In the genomic region with DNA sequence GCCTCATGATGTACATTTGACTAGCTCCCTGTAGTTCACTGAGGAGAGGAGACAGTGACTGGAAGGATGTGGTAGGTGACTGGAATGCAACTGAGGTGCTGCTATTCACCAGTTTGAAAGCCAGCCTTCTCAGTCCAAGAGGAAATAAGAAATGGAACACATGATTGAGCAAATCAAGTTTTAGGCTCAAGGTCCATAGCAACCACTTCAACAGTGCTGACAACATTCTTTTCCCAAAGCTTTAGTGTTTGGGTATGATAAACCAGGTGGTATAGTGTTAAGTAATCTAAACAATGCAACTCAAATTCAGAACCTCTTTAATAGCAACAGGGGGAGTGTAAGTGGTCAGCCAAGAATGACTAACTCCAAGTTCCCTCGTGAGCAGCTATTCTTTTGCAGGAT, we compare ENCODE assay signal across 10 cellular contexts. TPM values are rescaled to one million over a fixed set of nuclear protein-coding genes. Genes with fewer than 3 reads are reported as not detected.
DNase-seq lines count a peak whose midpoint lies in the region; ATAC-seq and TF ChIP-seq lines count a peak whose summit lies in the region.
"Had no signal": no experiment of that assay in that cellular context is flagged by ENCODE, and none has a peak within 500 bp of the region (broad histone marks: within the 10 kb centered on the region; RNA-seq: fewer than 3 reads in every experiment).

No MANE protein-coding gene starts in this region.

- H3K4me3 Mint-ChIP-seq in stimulated activated naive CD8-positive, alpha-beta T cell treated with anti-CD3 and anti-CD28 coated beads, Interleukin-15, amount 100 ng/mL, for 72 hours: no peak overlapping the region
- no peak overlapping the region for H3K4me3 Mint-ChIP-seq in CD4-positive, alpha-beta T cell

- H3K27me3 Mint-ChIP-seq in stimulated activated naive CD8-positive, alpha-beta T cell treated with anti-CD3 and anti-CD28 coated beads, Interleukin-15, amount 100 ng/mL, for 72 hours: no peaks in the 10 kb centered on the region
- no peaks in the 10 kb centered on the region for H3K27me3 Mint-ChIP-seq in CD4-positive, alpha-beta T cell

- no peak for TF ChIP-seq POLR2A in right lobe of liver (IDR thresholded peaks at IDR 0.05)

- ATAC-seq in stimulated activated naive CD8-positive, alpha-beta T cell treated with anti-CD3 and anti-CD28 coated beads, Interleukin-15, Interleukin-2, amounts not matched to agents 100 U/mL and 50 U/mL, for 24 hours: peak; percentile 37
- no peak for ATAC-seq in stimulated activated naive CD8-positive, alpha-beta T cell treated with anti-CD3 and anti-CD28 coated beads, Interleukin-15, amount 100 ng/mL, for 72 hours
- ATAC-seq in right lobe of liver (peak; percentile 43 to 81 (median 68)), aorta (ENCODE audit: low FRiP score) (peak; percentile 53)
- no peak for ATAC-seq in CD4-positive, alpha-beta T cell (ENCODE audit: poor library complexity)

- H3K36me3 Mint-ChIP-seq in CD4-positive, alpha-beta T cell (ENCODE audit: low read depth): no peaks in the 10 kb centered on the region

- H3K4me3 ChIP-seq in right lobe of liver: no peak overlapping the region
- H3K4me3 ChIP-seq in aorta (ENCODE audit: low read length in 2 of 2): no peak overlapping the region

- intact Hi-C loops in right lobe of liver (cut with DNase I) (no loop called here), aorta (cut with DNase I) (no loop called here)
- intact Hi-C loops in CD4-positive, alpha-beta T cell (cut with DNase I, micrococcal nuclease): no loop called here

- no peak overlapping the region for H3K27ac Mint-ChIP-seq in stimulated activated naive CD8-positive, alpha-beta T cell treated with anti-CD3 and anti-CD28 coated beads, Interleukin-15, amount 100 ng/mL, for 72 hours
- H3K27ac Mint-ChIP-seq in CD4-positive, alpha-beta T cell: no peak overlapping the region

- H3K4me1 Mint-ChIP-seq in stimulated activated naive CD8-positive, alpha-beta T cell treated with anti-CD3 and anti-CD28 coated beads, Interleukin-15, amount 100 ng/mL, for 72 hours: peaks cover 21% of the 10 kb centered on the region
- H3K4me1 Mint-ChIP-seq in CD4-positive, alpha-beta T cell (ENCODE audit: low read depth): peaks cover 3% of the 10 kb centered on the region

- TF ChIP-seq CTCF in right lobe of liver (IDR thresholded peaks at IDR 0.05): no peak
- no peak for TF ChIP-seq CTCF in CD4-positive, alpha-beta T cell (IDR thresholded peaks at IDR 0.05)

- H3K27ac ChIP-seq in right lobe of liver: peak overlapping the region; percentile 16 to 54 (median 37)
- peak overlapping the region in 1 of 2 donors; percentile 47 for H3K27ac ChIP-seq in aorta (ENCODE audit: low read depth in 1 of 2, low read length in 2 of 2)
- no peak overlapping the region for H3K27ac ChIP-seq in CD4-positive, alpha-beta T cell (ENCODE audit: low read depth, low read length)

- H3K4me1 ChIP-seq in right lobe of liver (peaks cover 0 to 25% (median 11%) of the 10 kb centered on the region in 4 donors), aorta (ENCODE audit: control insufficient read depth in 1 of 2, insufficient read depth in 2 of 2, low read length in 2 of 2) (peaks cover 0 to 2% of the 10 kb centered on the region in 2 donors)

- CTCF ChIA-PET in CD4-positive, alpha-beta T cell (lab: Charles Lee): no interaction called here

- no peaks in the 10 kb centered on the region for H3K9me3 Mint-ChIP-seq in stimulated activated naive CD8-positive, alpha-beta T cell treated with anti-CD3 and anti-CD28 coated beads, Interleukin-15, amount 100 ng/mL, for 72 hours
- H3K9me3 Mint-ChIP-seq in CD4-positive, alpha-beta T cell: no peaks in the 10 kb centered on the region

- H3K9me3 ChIP-seq in right lobe of liver (no peaks in the 10 kb centered on the region), aorta (ENCODE audit: control insufficient read depth, low read length) (no peaks in the 10 kb centered on the region)
- no peaks in the 10 kb centered on the region for H3K9me3 ChIP-seq in CD4-positive, alpha-beta T cell (ENCODE audit: control insufficient read depth, low read length)

- H3K36me3 ChIP-seq in right lobe of liver: no peaks in the 10 kb centered on the region
- H3K36me3 ChIP-seq in aorta (ENCODE audit: control insufficient read depth in 1 of 2, insufficient read depth in 2 of 2, low read length in 1 of 2): no peaks in the 10 kb centered on the region

- no peak for DNase-seq in stimulated activated naive CD8-positive, alpha-beta T cell treated with anti-CD3 and anti-CD28 coated beads, Interleukin-15, Interleukin-2, amounts not matched to agents 100 U/mL and 50 U/mL, for 24 hours
- DNase-seq in stimulated activated naive CD8-positive, alpha-beta T cell treated with anti-CD3 and anti-CD28 coated beads, Interleukin-15, amount 100 ng/mL, for 72 hours: no peak
- DNase-seq in dermis microvascular lymphatic vessel endothelial cell (ENCODE audit: low read depth in 2 of 2): peak; percentile 47 to 71
- DNase-seq in right lobe of liver: no peak
- no peak for DNase-seq in aorta
- DNase-seq in CD4-positive, alpha-beta T cell: no peak
- no peak for DNase-seq in NCI-H69 (lab: John Stamatoyannopoulos, UW)
- no peak for DNase-seq in amniotic stem cell (lab: John Stamatoyannopoulos, UW)
- DNase-seq: NCI-H2081 treated with DMSO at 0.1 percent for 48 hours had no signal

- H3K27me3 ChIP-seq in right lobe of liver (no peaks in the 10 kb centered on the region), aorta (ENCODE audit: control insufficient read depth in 1 of 2, insufficient read depth in 2 of 2, low read length in 1 of 2) (no peaks in the 10 kb centered on the region)
- no peaks in the 10 kb centered on the region for H3K27me3 ChIP-seq in CD4-positive, alpha-beta T cell (ENCODE audit: control insufficient read depth, insufficient read depth, low read length)

- POLR2A ChIA-PET in CD4-positive, alpha-beta T cell (lab: Charles Lee): no interaction called here

- 24% methylated on average over 1 of the region's 1 CpG for WGBS in right lobe of liver (ENCODE audit: insufficient coverage, low coverage, low lambda C conversion rate, missing lambda C conversion rate)
- 3 to 4% methylated on average over 1 of the region's 1 CpG for WGBS in aorta, 2 donors

RNA-seq across cellular contexts. Expression of gene ZHX3, which starts 9.2 kb away (rescaled TPM):
- total RNA-seq in dermis microvascular lymphatic vessel endothelial cell: 6.2 and 6.4 TPM in 2 replicates
- total RNA-seq in right lobe of liver: 10 to 100 TPM; 17.6 to 47.4 (median 26.2) TPM
- 10 to 100 TPM; 50.7 to 98.6 TPM for total RNA-seq in aorta
- polyA plus RNA-seq in aorta: 10 to 100 TPM; 11.0 to 26.9 TPM
- total RNA-seq in CD4-positive, alpha-beta T cell: 1 to 10 TPM; 6.6 to 7.6 TPM

RNA-seq across cellular contexts. Expression of gene LPIN3, which starts 32.3 kb away (rescaled TPM):
- total RNA-seq in dermis microvascular lymphatic vessel endothelial cell (0.13 and 0.77 TPM in 2 replicates), right lobe of liver (10 to 100 TPM in 5 of 6 experiments, 1 to 10 TPM in 1; 8.4 to 44.7 (median 23.4) TPM), aorta (10 to 100 TPM; 21.4 to 22.6 TPM)
- polyA plus RNA-seq in aorta: 10 to 100 TPM; 17.3 to 37.0 TPM
- total RNA-seq in CD4-positive, alpha-beta T cell: 1 to 10 TPM; 1.9 to 2.4 TPM

RNA-seq across cellular contexts. Expression of gene EMILIN3, which starts 58.3 kb away (rescaled TPM):
- total RNA-seq in dermis microvascular lymphatic vessel endothelial cell: under 0.01 and 0.13 TPM in 2 replicates
- under 1 TPM in 3 of 6 experiments, not detected in 3; 0.07 to 0.09 (median 0.07) TPM for total RNA-seq in right lobe of liver
- total RNA-seq in aorta: under 1 TPM; 0.39 to 0.72 TPM
- polyA plus RNA-seq in aorta: under 1 TPM in 1 of 2 donors, not detected in 1; 0.38 TPM
- under 1 TPM; 0.11 to 0.22 TPM for total RNA-seq in CD4-positive, alpha-beta T cell
- polyA plus RNA-seq: keratinocyte had no signal

Comparison
In these comparisons a context has a peak if more than half of its experiments do, and no peak if none do; other contexts are left out.
1. ATAC-seq: peak in stimulated activated naive CD8-positive, alpha-beta T cell treated with anti-CD3 and anti-CD28 coated beads, Interleukin-15, Interleukin-2, amounts not matched to agents 100 U/mL and 50 U/mL, for 24 hours (single experiment), right lobe of liver (4 of 4) and aorta (single experiment); none in stimulated activated naive CD8-positive, alpha-beta T cell treated with anti-CD3 and anti-CD28 coated beads, Interleukin-15, amount 100 ng/mL, for 72 hours (single experiment) and CD4-positive, alpha-beta T cell (single experiment).
2. DNase-seq: peak in dermis microvascular lymphatic vessel endothelial cell (2 of 2); none in stimulated activated naive CD8-positive, alpha-beta T cell treated with anti-CD3 and anti-CD28 coated beads, Interleukin-15, Interleukin-2, amounts not matched to agents 100 U/mL and 50 U/mL, for 24 hours (single experiment), stimulated activated naive CD8-positive, alpha-beta T cell treated with anti-CD3 and anti-CD28 coated beads, Interleukin-15, amount 100 ng/mL, for 72 hours (0 of 2), right lobe of liver (0 of 3), aorta (0 of 2), CD4-positive, alpha-beta T cell (0 of 10), NCI-H69 (single experiment) and amniotic stem cell (single experiment).